8 cellular contexts compared by ENCODE assay signal in genomic region chr7:55365680-55366460, GRCh38. TPM values are rescaled to one million over a fixed set of nuclear protein-coding genes. Genes with fewer than 3 reads are reported as not detected.
DNase-seq lines count a peak whose midpoint lies in the region; ATAC-seq, FAIRE-seq and TF ChIP-seq lines count a peak whose summit lies in the region.

No MANE protein-coding gene starts in this region.

- no peaks in the 10 kb centered on the region for H3K27me3 ChIP-seq in breast epithelium
- no peaks in the 10 kb centered on the region for H3K27me3 ChIP-seq in small intestine (ENCODE audit: control insufficient read depth in 2 of 2, insufficient read depth in 2 of 2, low read length in 2 of 2)

- CTCF ChIA-PET in AG04449 (lab: Yijun Ruan, JAX), result interaction anchor here (0.9 to 1.4 kb wide), 3 partner anchors 9 to 50 kb away, joined by 3 to 4 read pairs (median 3); no protein-coding TSS in a partner anchor

- H3K4me1 ChIP-seq in breast epithelium, result peaks cover 0 to 5% of the 10 kb centered on the region in 2 donors
- no peaks in the 10 kb centered on the region for H3K4me1 ChIP-seq in small intestine (ENCODE audit: control insufficient read depth in 2 of 2, insufficient read depth in 1 of 2, low read depth in 1 of 2, low read length in 1 of 2)

- H3K9me3 ChIP-seq in breast epithelium, result no peaks in the 10 kb centered on the region
- no peaks in the 10 kb centered on the region for H3K9me3 ChIP-seq in small intestine (ENCODE audit: control insufficient read depth, low read depth)

- no peak for FAIRE-seq in small intestine (lab: Jason Lieb, UNC)

- peak overlapping the region; percentile 98 for H3K4me3 ChIP-seq in AG04449 (ENCODE audit: low read depth, low read length)
- peak overlapping the region; percentile 70 to 97 (median 92) for H3K4me3 ChIP-seq in breast epithelium
- H3K4me3 ChIP-seq in small intestine (ENCODE audit: low read depth in 1 of 2, low read length in 2 of 2), result peak overlapping the region; percentile 74 to 86

- POLR2A ChIA-PET in AG04449 (lab: Yijun Ruan, JAX), result interaction anchor here (0.6 to 1.4 kb wide), 6 partner anchors 13 to 80 kb away, joined by 3 to 5 read pairs (median 3); no protein-coding TSS in a partner anchor

- DNase-seq in AG04449 (ENCODE audit: low read depth, low spot score) (peak; percentile 84), NCI-H2171 treated with DMSO at 0.1 percent for 48 hours (lab: John Stamatoyannopoulos, UW) (peak; percentile 90), breast epithelium (ENCODE audit: low spot score in 2 of 2) (peak; percentile 91 to 92), iPS-NIHi11 (ENCODE audit: low spot score) (peak; percentile 92), small intestine (peak; percentile 95)

- H3K36me3 ChIP-seq in breast epithelium, result no peaks in the 10 kb centered on the region
- H3K36me3 ChIP-seq in small intestine (ENCODE audit: control insufficient read depth in 2 of 2, insufficient read depth in 2 of 2, low read length in 2 of 2), result no peaks in the 10 kb centered on the region

- peak; percentile 78 for ATAC-seq in GM18868 (IDR thresholded peaks at IDR 0.05; ENCODE audit: unreplicated experiment)
- peak; percentile 80 for ATAC-seq in HG03103 (IDR thresholded peaks at IDR 0.05; ENCODE audit: low read depth, unreplicated experiment)

- 0 to 1% (median 0%) methylated on average over 52 to 99 of the region's 99 CpGs for WGBS in small intestine, 3 donors

- TF ChIP-seq CTCF in AG04449 (IDR thresholded peaks at IDR 0.05; ENCODE audit: insufficient read depth, low read length, missing control alignments), result peak; percentile 57
- peak; percentile 47 for TF ChIP-seq CTCF in VCaP (conservative IDR thresholded peaks at IDR 0.05)
- TF ChIP-seq CTCF in breast epithelium (IDR thresholded peaks at IDR 0.05), result peak in 1 of 3 donors; percentile 31

- intact Hi-C loops in breast epithelium (cut with DNase I; ENCODE audit: low total_unique reads), result no loop called here

- H3K27ac ChIP-seq in VCaP, result peak overlapping the region; percentile 99
- H3K27ac ChIP-seq in breast epithelium, result peak overlapping the region; percentile 98
- H3K27ac ChIP-seq in small intestine (ENCODE audit: low read depth in 1 of 2, low read length in 1 of 2), result peak overlapping the region; percentile 97 to 99

- TF ChIP-seq POLR2A in breast epithelium (IDR thresholded peaks at IDR 0.05), result peak; percentile 54

RNA-seq across cellular contexts. Expression of gene LANCL2, which starts 0.7 kb away (rescaled TPM):
- 10 to 100 TPM; 11.8 to 22.4 (median 20.2) TPM for total RNA-seq in breast epithelium
- 10 to 100 TPM; 12.1 to 14.3 (median 13.2) TPM for polyA plus RNA-seq in small intestine

Comparison
In these comparisons a context has a peak if more than half of its experiments do, and no peak if none do; other contexts are left out.
1. Peak in every context shown above with its lines: DNase-seq, ATAC-seq, H3K4me3 ChIP-seq and H3K27ac ChIP-seq.